Comparison of ENCODE assay signal across 8 cellular contexts in the genomic region with DNA sequence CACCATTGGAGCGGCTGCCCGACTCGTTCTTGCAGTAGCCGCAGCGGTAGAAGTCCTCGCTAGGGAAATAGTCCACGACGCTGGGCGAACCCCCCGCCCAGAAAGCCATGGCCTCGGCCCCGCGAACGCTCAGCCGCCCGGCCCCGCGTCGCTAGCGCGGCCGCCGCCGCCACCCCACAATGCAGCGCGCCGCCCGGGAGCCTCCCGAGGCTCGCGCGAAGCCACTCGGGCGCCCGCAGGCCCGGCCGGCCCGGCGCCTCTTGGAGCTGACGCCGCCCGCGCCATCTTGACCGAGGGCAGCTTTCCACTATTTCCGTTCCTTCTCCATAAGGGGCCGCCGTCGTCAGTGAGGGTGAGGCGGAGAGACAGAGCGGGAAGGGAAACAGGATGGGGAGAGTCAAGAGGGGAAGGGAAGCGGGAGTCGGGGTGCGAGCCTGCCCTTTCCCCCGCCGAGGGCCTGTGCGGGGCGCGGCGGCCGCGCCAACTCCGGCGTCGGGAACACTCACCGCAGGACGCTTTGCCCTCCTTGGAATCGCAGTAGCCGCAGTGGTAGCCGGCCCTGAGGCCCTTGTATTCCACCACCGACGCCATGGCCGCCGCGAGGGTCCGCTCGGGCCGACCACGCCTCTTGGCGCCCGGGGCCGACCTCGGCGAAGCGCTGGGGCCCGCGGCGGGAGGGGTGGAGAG. TPM values are rescaled to one million over a fixed set of nuclear protein-coding genes. Genes with fewer than 3 reads are reported as not detected.
DNase-seq lines count a peak whose midpoint lies in the region; ATAC-seq, FAIRE-seq and TF ChIP-seq lines count a peak whose summit lies in the region.

A gene (minus strand): TSS at position 191 of the 687 bp plus-strand sequence. CDS start 82 bp downstream, at position 109.

- DNase-seq in GM12892 (ENCODE audit: insufficient read length) (peak; percentile 77), NCI-H1417 treated with DMSO at 0.1 percent for 48 hours (lab: John Stamatoyannopoulos, UW) (peak; percentile 62), amniotic epithelial cell (ENCODE audit: low read depth) (peak; percentile 90), heart right ventricle (peak; percentile 92 to 93), posterior cingulate gyrus (peak; percentile 84 to 98 (median 90)), type B pancreatic cell (ENCODE audit: extremely low spot score, unreplicated experiment) (peak; percentile 93)

- H3K36me3 Mint-ChIP-seq in type B pancreatic cell, result peaks cover 11% of the 10 kb centered on the region

- no peaks in the 10 kb centered on the region for H3K9me3 ChIP-seq in heart right ventricle

- H3K27ac ChIP-seq in heart right ventricle, result peak within 1 kb of the TSS; percentile 97 to 100 (median 99)

- WGBS in heart right ventricle, 2 donors, result 0% methylated on average over 84 to 87 of the region's 87 CpGs

- H3K27ac Mint-ChIP-seq in type B pancreatic cell, result peak within 1 kb of the TSS; percentile 94

- peak within 1 kb of the TSS; percentile 93 for H3K4me3 Mint-ChIP-seq in type B pancreatic cell

- no peaks in the 10 kb centered on the region for H3K27me3 ChIP-seq in heart right ventricle

- peak within 1 kb of the TSS; percentile 90 to 100 (median 97) for H3K4me3 ChIP-seq in heart right ventricle

- TF ChIP-seq POLR2A in GM12892 (IDR thresholded peaks at IDR 0.05; ENCODE audit: low read depth, low read length), result peak; percentile 76; the same call in 1 of the 2 replicates

- H3K4me1 ChIP-seq in heart right ventricle, result peaks cover 0 to 49% (median 33%) of the 10 kb centered on the region in 9 donors

- H3K36me3 ChIP-seq in heart right ventricle, result peaks cover 0 to 17% (median 0%) of the 10 kb centered on the region in 9 donors

- no peaks in the 10 kb centered on the region for H3K9me3 Mint-ChIP-seq in type B pancreatic cell

- peak; percentile 82 for ATAC-seq in HG02763 (IDR thresholded peaks at IDR 0.05; ENCODE audit: unreplicated experiment)
- ATAC-seq in heart right ventricle, result peak; percentile 94 to 98 (median 97)

- intact Hi-C loops in T-helper 1 cell treated with Interleukin-12 subunit alpha and Interleukin-12 subunit beta and Interleukin-4 antibody, amounts not matched to agents 30 ng/mL and 1 ng/mL, for 36 hours (cut with micrococcal nuclease), result loop anchor here (1.0 to 2.0 kb wide), 7 partner anchors 27 to 1226 kb away; a partner anchor contains a TSS
- intact Hi-C loops in heart right ventricle (cut with DNase I), result loop anchor here in 7 of 10 donors (2.0 to 10.0 kb wide), 7 partner anchors 44 to 187 kb away; a partner anchor contains a TSS
- intact Hi-C loops in posterior cingulate gyrus (cut with DNase I), result loop anchor here (1.0 to 5.0 kb wide), 3 partner anchors 46 to 1076 kb away; a partner anchor contains a TSS

- peaks cover 23% of the 10 kb centered on the region for H3K4me1 Mint-ChIP-seq in type B pancreatic cell (ENCODE audit: unreplicated experiment)

- H3K27me3 Mint-ChIP-seq in type B pancreatic cell, result no peaks in the 10 kb centered on the region

- peak; percentile 77 for FAIRE-seq in GM12892 (lab: Jason Lieb, UNC)

- TF ChIP-seq CTCF in heart right ventricle (IDR thresholded peaks at IDR 0.05) (peak in 5 of 9 donors; percentile 6 to 40 (median 22)), type B pancreatic cell (conservative IDR thresholded peaks at IDR 0.05) (no peak)

RNA-seq across cellular contexts. Expression of the gene that starts here (rescaled TPM):
- polyA plus RNA-seq in GM12892 (2012; ENCODE audit: missing spikeins), result 13.3 TPM
- 25.7 and 26.4 TPM in 2 replicates for total RNA-seq in T-helper 1 cell treated with Interleukin-12 subunit alpha and Interleukin-12 subunit beta and Interleukin-4 antibody, amounts not matched to agents 30 ng/mL and 1 ng/mL, for 36 hours
- total RNA-seq in heart right ventricle, result 10 to 100 TPM; 36.1 to 57.7 (median 43.2) TPM
- polyA plus RNA-seq in heart right ventricle, result 1 to 10 TPM; 4.5 to 6.9 TPM
- 23.5 and 35.4 TPM in 2 replicates for total RNA-seq in type B pancreatic cell (ENCODE audit: low replicate concordance)

Comparison
In these comparisons a context has a peak if more than half of its experiments do, and no peak if none do; other contexts are left out.
1. Peak in every context shown above with its lines: DNase-seq, ATAC-seq, H3K4me3 ChIP-seq and H3K27ac ChIP-seq.